28 cellular contexts compared by ENCODE assay signal in genomic region chr14:54038724-54039123, GRCh38.
"Had no signal": no experiment of that assay in that cellular context is flagged by ENCODE, and none has a peak within 500 bp of the region (broad histone marks: within the 10 kb centered on the region; RNA-seq: fewer than 3 reads in every experiment).

No MANE protein-coding gene starts in this region.

- H3K4me1 Mint-ChIP-seq: endodermal cell had no signal

- FAIRE-seq: colon, endometrium, endothelial cell of umbilical vein, frontal cortex had no signal

- H3K4me1 ChIP-seq: colonic mucosa, esophagus muscularis mucosa, esophagus squamous epithelium, gastrocnemius medialis, gastroesophageal sphincter, heart left ventricle, heart right ventricle had no signal

- DNase-seq: colonic mucosa; cortex of kidney; dermis blood vessel endothelial cell; dorsolateral prefrontal cortex; effector CD4-positive, alpha-beta T cell; effector CD8-positive, alpha-beta T cell; effector memory CD4-positive, alpha-beta T cell; effector memory CD8-positive, alpha-beta T cell; endodermal cell; erythroblast; esophagus squamous epithelium; foreskin keratinocyte; foreskin melanocyte; gastrocnemius medialis; glutamatergic neuron; head of caudate nucleus; heart left ventricle; heart right ventricle had no signal

- H3K27me3 Mint-ChIP-seq: dendritic cell treated with granulocyte-macrophage colony-stimulating factor and Interleukin-4, amounts not matched to agents 40 ng/mL and 50 ng/mL, for 4 days; effector memory CD8-positive, alpha-beta T cell had no signal

- H3K36me3 ChIP-seq: colonic mucosa, esophagus muscularis mucosa, esophagus squamous epithelium, gastrocnemius medialis, gastroesophageal sphincter, heart left ventricle, heart right ventricle had no signal

- H3K4me3 ChIP-seq: colonic mucosa, coronary artery, dorsolateral prefrontal cortex, esophagus muscularis mucosa, esophagus squamous epithelium, gastrocnemius medialis, gastroesophageal sphincter, heart left ventricle, heart right ventricle had no signal

- ATAC-seq: effector memory CD8-positive, alpha-beta T cell; esophagus mucosa; foreskin keratinocyte; gastrocnemius medialis; gastroesophageal sphincter; heart left ventricle; heart right ventricle had no signal

- H3K27ac Mint-ChIP-seq: dendritic cell treated with granulocyte-macrophage colony-stimulating factor and Interleukin-4, amounts not matched to agents 40 ng/mL and 50 ng/mL, for 4 days; effector memory CD8-positive, alpha-beta T cell; endodermal cell had no signal

- H3K27me3 ChIP-seq: colonic mucosa, esophagus muscularis mucosa, esophagus squamous epithelium, foreskin keratinocyte, gastrocnemius medialis, gastroesophageal sphincter, heart left ventricle, heart right ventricle had no signal

- H3K27ac ChIP-seq: colonic mucosa, coronary artery, dorsolateral prefrontal cortex, epithelial cell of prostate, esophagus muscularis mucosa, esophagus squamous epithelium, foreskin keratinocyte, gastrocnemius medialis, gastroesophageal sphincter, heart left ventricle, heart right ventricle had no signal

- H3K4me3 Mint-ChIP-seq: dendritic cell treated with granulocyte-macrophage colony-stimulating factor and Interleukin-4, amounts not matched to agents 40 ng/mL and 50 ng/mL, for 4 days; effector memory CD8-positive, alpha-beta T cell; endodermal cell had no signal

- H3K9me3 ChIP-seq: colonic mucosa, gastrocnemius medialis had no signal
